8 cellular contexts compared by ENCODE assay signal in the genomic region with DNA sequence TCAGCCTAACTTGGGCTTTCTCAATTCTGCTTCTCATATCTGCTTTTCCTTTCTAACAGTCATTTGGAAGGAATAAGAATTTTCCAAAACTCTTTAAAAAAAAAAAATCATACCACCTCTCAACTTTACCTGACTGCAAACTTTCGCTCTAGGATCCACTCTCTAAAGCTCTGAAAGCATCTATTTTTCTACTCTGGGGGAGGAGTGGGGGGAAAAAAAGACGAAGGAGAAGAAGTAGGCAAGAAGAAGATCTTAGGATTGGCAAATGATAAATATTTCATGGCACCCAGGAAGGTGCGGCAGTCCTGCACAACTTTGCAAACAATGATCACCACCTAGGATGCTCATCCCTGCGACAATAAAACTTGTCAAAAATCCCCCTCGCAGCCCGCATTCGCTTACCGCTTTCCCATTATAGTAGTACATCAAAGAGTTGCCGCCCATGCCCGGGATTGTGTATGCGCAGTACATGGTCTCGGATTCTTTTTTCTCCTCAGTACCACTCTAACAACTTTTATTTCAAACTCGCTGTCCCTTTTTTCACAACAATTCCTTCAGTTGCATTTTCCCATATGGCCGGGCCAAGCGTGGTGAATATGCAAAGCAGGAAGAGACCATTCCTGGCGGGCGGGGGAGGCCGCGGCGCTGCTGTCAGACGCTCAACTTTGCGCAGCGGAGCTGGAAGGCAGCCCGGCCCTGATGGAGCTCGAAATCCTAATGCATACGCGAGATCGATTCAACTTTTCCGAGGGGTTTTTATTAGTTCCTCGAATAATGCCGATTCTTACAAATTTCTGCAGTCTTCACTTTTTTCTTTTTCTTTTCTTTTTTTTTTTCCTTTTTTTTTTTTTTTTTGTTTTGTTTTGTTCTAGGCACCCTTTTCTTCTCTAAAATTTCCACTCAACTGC.
DNase-seq lines count a peak whose midpoint lies in the region; ATAC-seq and TF ChIP-seq lines count a peak whose summit lies in the region.

No MANE protein-coding gene starts in this region.

- peak; percentile 82 for DNase-seq in ACHN
- DNase-seq in NCI-H1694 treated with DMSO at 0.1 percent for 48 hours (lab: John Stamatoyannopoulos, UW): peak; percentile 77
- peak; percentile 25 for DNase-seq in activated CD4-positive, alpha-beta memory T cell treated with anti-CD3 and anti-CD28 coated beads for 36 hours
- peak; percentile 97 for DNase-seq in fibroblast of gingiva (ENCODE audit: low read depth)
- peak; percentile 95 for DNase-seq in superior temporal gyrus (ENCODE audit: extremely low spot score)

- peaks cover 0 to 3% of the 10 kb centered on the region in 2 donors for H3K36me3 ChIP-seq in muscle layer of duodenum (ENCODE audit: control insufficient read depth in 1 of 2, insufficient read depth in 2 of 2, low read length in 2 of 2)

- in situ Hi-C loops in ACHN (cut with HindIII; ENCODE audit: low pct_ligation_motif_present, low pct_unique_long_range_greater_than_20kb, low sequenced_read_pairs): no loop called here

- peak overlapping the region; percentile 90 for H3K27ac ChIP-seq in muscle layer of duodenum (ENCODE audit: low read length)

- POLR2A ChIA-PET in activated CD4-positive, alpha-beta memory T cell treated with anti-CD3 and anti-CD28 coated beads for 36 hours (lab: Charles Lee): no interaction called here

- peak overlapping the region; percentile 10 for H3K4me3 Mint-ChIP-seq in activated CD4-positive, alpha-beta memory T cell treated with anti-CD3 and anti-CD28 coated beads for 36 hours

- peaks cover 4% of the 10 kb centered on the region for H3K4me1 Mint-ChIP-seq in activated CD4-positive, alpha-beta memory T cell treated with anti-CD3 and anti-CD28 coated beads for 36 hours (ENCODE audit: low read depth)

- H3K9me3 Mint-ChIP-seq in activated CD4-positive, alpha-beta memory T cell treated with anti-CD3 and anti-CD28 coated beads for 36 hours: no peaks in the 10 kb centered on the region

- H3K9me3 ChIP-seq in muscle layer of duodenum (ENCODE audit: control insufficient read depth in 1 of 2, low read length in 2 of 2): no peaks in the 10 kb centered on the region

- peak; percentile 61 for ATAC-seq in HG02840 (IDR thresholded peaks at IDR 0.05; ENCODE audit: low FRiP score, unreplicated experiment)

- H3K4me1 ChIP-seq in muscle layer of duodenum (ENCODE audit: control insufficient read depth in 1 of 2, insufficient read depth in 2 of 2, low read length in 2 of 2): peaks cover 0 to 18% of the 10 kb centered on the region in 2 donors

- TF ChIP-seq POLR2A in GM15510 (IDR thresholded peaks at IDR 0.05; ENCODE audit: borderline replicate concordance, extremely low read depth, insufficient read length): peak; percentile 44

- H3K27me3 Mint-ChIP-seq in activated CD4-positive, alpha-beta memory T cell treated with anti-CD3 and anti-CD28 coated beads for 36 hours: peaks cover 36% of the 10 kb centered on the region

- H3K36me3 Mint-ChIP-seq in activated CD4-positive, alpha-beta memory T cell treated with anti-CD3 and anti-CD28 coated beads for 36 hours: no peaks in the 10 kb centered on the region

- peak overlapping the region; percentile 87 to 92 for H3K4me3 ChIP-seq in muscle layer of duodenum (ENCODE audit: low read depth in 1 of 2, low read length in 2 of 2)

- intact Hi-C loops in activated CD4-positive, alpha-beta memory T cell treated with anti-CD3 and anti-CD28 coated beads for 36 hours (cut with micrococcal nuclease): no loop called here

- CTCF ChIA-PET in activated CD4-positive, alpha-beta memory T cell treated with anti-CD3 and anti-CD28 coated beads for 36 hours (lab: Charles Lee): no interaction called here

- H3K27me3 ChIP-seq in muscle layer of duodenum (ENCODE audit: low read depth, low read length): no peaks in the 10 kb centered on the region

- no peak overlapping the region for H3K27ac Mint-ChIP-seq in activated CD4-positive, alpha-beta memory T cell treated with anti-CD3 and anti-CD28 coated beads for 36 hours

Comparison
In these comparisons a context has a peak if more than half of its experiments do, and no peak if none do; other contexts are left out.
1. Peak in every context shown above with its lines: DNase-seq, ATAC-seq, H3K4me3 ChIP-seq and H3K27ac ChIP-seq.
2. DNase-seq: peak in every context shown above with its lines; median percentile 97 in fibroblast of gingiva; 95 in superior temporal gyrus; 82 in ACHN; 77 in NCI-H1694 treated with DMSO at 0.1 percent for 48 hours; 25 in activated CD4-positive, alpha-beta memory T cell treated with anti-CD3 and anti-CD28 coated beads for 36 hours.